22 cellular contexts compared by ENCODE assay signal in the genomic region with DNA sequence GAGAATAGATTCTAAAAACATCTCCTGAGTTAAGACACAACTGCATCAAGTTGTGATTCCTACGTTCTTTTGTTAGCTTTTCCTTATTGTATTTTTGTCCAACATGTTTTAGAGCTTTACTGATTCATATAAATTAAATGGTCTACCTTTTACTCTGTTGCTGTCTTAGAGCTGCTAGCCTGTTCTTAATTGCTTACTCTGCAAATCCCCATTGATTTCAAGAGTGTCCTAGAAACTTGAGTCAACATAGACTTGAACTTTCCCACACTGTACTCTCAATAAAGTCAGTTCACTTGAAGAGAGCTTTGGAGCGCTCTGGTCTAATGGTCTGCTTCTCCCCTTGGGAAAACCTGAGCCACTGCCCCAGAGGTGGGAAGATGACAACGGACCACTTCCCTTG.
"Had no signal": no experiment of that assay in that cellular context is flagged by ENCODE, and none has a peak within 500 bp of the region (broad histone marks: within the 10 kb centered on the region; RNA-seq: fewer than 3 reads in every experiment).

No MANE protein-coding gene starts in this region.

- H3K27me3 Mint-ChIP-seq: T-cell had no signal

- H3K4me1 Mint-ChIP-seq: T-cell had no signal

- H3K9me3 ChIP-seq: SK-N-SH had no signal

- H3K4me3 Mint-ChIP-seq: T-cell had no signal

- ATAC-seq: T-cell had no signal

- DNase-seq: KBM-7, MV-4-11, NCI-H1048, NCI-H1105, NCI-H1417 treated with DMSO at 0.1 percent for 48 hours, NCI-H146, NCI-H1694 treated with DMSO at 0.1 percent for 48 hours, NCI-H1930, NCI-H2081, NCI-H2107, NCI-H2171 treated with DMSO at 0.1 percent for 48 hours, NCI-H345, NCI-H446 treated with DMSO at 0.1 percent for 48 hours, NCI-H524 treated with DMSO at 0.1 percent for 48 hours, NCI-H69, NCI-H774, RPMI8226, SHP77, SK-N-SH, SW 1271, T-cell had no signal

- H3K9ac ChIP-seq: SK-N-SH had no signal

- H3K27ac Mint-ChIP-seq: T-cell had no signal

- H3K4me2 ChIP-seq: SK-N-SH had no signal

- H3K9me3 Mint-ChIP-seq: T-cell had no signal

- H3K27ac ChIP-seq: HL-60 had no signal
